9 cellular contexts compared by ENCODE assay signal in the genomic region with DNA sequence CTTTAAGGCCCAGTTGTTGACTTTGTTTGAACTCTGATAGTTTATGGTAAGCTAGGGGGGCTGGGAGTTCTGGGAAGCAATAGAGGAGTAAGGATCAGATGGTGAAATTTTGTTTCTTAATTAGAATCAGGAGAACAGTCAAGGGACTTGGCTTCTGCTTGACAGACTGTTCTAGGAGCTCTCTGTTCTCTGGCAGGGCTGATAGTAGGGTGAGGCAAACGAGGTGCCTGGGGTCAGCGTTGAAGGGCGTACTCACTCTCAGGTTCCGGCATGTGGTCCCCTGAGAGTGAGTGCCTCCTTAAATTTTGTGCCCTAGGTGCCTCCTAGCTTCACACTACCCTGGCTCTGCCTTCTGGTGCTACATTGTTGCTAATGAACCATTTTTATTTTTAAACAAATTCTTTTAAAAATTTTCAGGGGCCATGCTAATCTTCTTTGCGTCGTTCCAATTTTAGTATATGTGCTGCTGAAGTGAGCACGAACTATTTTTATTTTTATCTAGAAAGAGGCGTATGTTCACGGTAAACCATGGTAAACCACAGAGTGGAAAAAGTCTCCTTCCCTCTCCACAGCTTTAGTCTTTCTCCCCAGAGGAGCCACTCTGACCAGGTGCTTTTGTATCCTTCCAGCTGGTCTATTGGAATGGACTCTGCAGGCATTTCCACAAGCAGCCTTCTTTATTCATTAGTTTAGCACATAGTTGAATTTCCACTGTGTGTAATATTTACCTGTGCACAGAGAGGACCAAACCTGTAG. TPM values are rescaled to one million over a fixed set of nuclear protein-coding genes. Genes with fewer than 3 reads are reported as not detected.
DNase-seq lines count a peak whose midpoint lies in the region; ATAC-seq and TF ChIP-seq lines count a peak whose summit lies in the region.
"Had no signal": no experiment of that assay in that cellular context is flagged by ENCODE, and none has a peak within 500 bp of the region (broad histone marks: within the 10 kb centered on the region; RNA-seq: fewer than 3 reads in every experiment).

No MANE protein-coding gene starts in this region.

- no peaks in the 10 kb centered on the region for H3K27me3 ChIP-seq in ascending aorta
- H3K27me3 ChIP-seq: uterus had no signal

- TF ChIP-seq CTCF in GM13977 (IDR thresholded peaks at IDR 0.05; ENCODE audit: extremely low read depth, insufficient read depth, missing control alignments) (no peak), ascending aorta (IDR thresholded peaks at IDR 0.05) (no peak), osteocyte (IDR thresholded peaks at IDR 0.05) (no peak)

- peak; percentile 52 for ATAC-seq in HG02884 (IDR thresholded peaks at IDR 0.05; ENCODE audit: unreplicated experiment)

- peaks cover 45% of the 10 kb centered on the region for H3K36me3 Mint-ChIP-seq in osteocyte (ENCODE audit: unreplicated experiment)

- H3K27ac Mint-ChIP-seq in osteocyte (ENCODE audit: unreplicated experiment), result peak overlapping the region; percentile 15

- no peaks in the 10 kb centered on the region for H3K9me3 ChIP-seq in ascending aorta
- H3K9me3 ChIP-seq: uterus had no signal

- no peak overlapping the region for H3K4me3 Mint-ChIP-seq in osteocyte (ENCODE audit: unreplicated experiment)

- H3K27ac ChIP-seq in ascending aorta, result peak overlapping the region; percentile 1 to 9

- DNase-seq in GM13977 (ENCODE audit: low spot score) (peak; percentile 54), ascending aorta (ENCODE audit: low spot score in 2 of 2) (no peak), osteocyte (ENCODE audit: extremely low spot score, unreplicated experiment) (no peak), SW480 (ENCODE audit: low spot score) (no peak), DMS 273 treated with DMSO at 0.1 percent for 48 hours (lab: John Stamatoyannopoulos, UW) (no peak), NCI-H1417 (lab: John Stamatoyannopoulos, UW) (no peak)
- DNase-seq in stimulated activated CD4-positive, alpha-beta T cell treated with anti-CD3 and anti-CD28 coated beads, Interleukin-15, amount 100 ng/mL, for 24 hours, result no peak
- DNase-seq: uterus had no signal

- H3K27me3 Mint-ChIP-seq in osteocyte (ENCODE audit: unreplicated experiment), result no peaks in the 10 kb centered on the region

- H3K4me1 ChIP-seq in ascending aorta, result peaks cover 16 to 27% of the 10 kb centered on the region in 2 donors
- H3K4me1 ChIP-seq: uterus had no signal

- in situ Hi-C loops in GM13977 (cut with MboI; ENCODE audit: low pct_unique_long_range_greater_than_20kb, low sequenced_read_pairs, unreplicated experiment), result no loop called here

- H3K9me3 Mint-ChIP-seq in osteocyte (ENCODE audit: unreplicated experiment), result no peaks in the 10 kb centered on the region

- H3K4me1 Mint-ChIP-seq in osteocyte (ENCODE audit: unreplicated experiment), result peaks cover 20% of the 10 kb centered on the region

- intact Hi-C loops in ascending aorta (cut with DNase I), result no loop called here

- H3K4me3 ChIP-seq in ascending aorta, result no peak overlapping the region
- H3K4me3 ChIP-seq: uterus had no signal

- peaks cover 17 to 28% of the 10 kb centered on the region in 2 donors for H3K36me3 ChIP-seq in ascending aorta
- H3K36me3 ChIP-seq: uterus had no signal

RNA-seq across cellular contexts. Expression of a gene that starts 19.7 kb away (rescaled TPM):
- total RNA-seq in ascending aorta (27.7 TPM), osteocyte (50.7 and 52.9 TPM in 2 replicates)

RNA-seq across cellular contexts. Expression of a gene that starts 26.7 kb away (rescaled TPM):
- 14.4 TPM for total RNA-seq in ascending aorta
- 14.2 and 18.4 TPM in 2 replicates for total RNA-seq in osteocyte

RNA-seq across cellular contexts. Expression of a gene that starts 26.8 kb away (rescaled TPM):
- total RNA-seq in ascending aorta (25.1 TPM), osteocyte (38.4 and 43.5 TPM in 2 replicates)

RNA-seq across cellular contexts. Expression of a gene that starts 38.8 kb away (rescaled TPM):
- total RNA-seq in ascending aorta (21.9 TPM), osteocyte (25.9 and 27.9 TPM in 2 replicates)

RNA-seq across cellular contexts. Expression of a gene that starts 48.1 kb away (rescaled TPM):
- total RNA-seq in ascending aorta (not detected), osteocyte (0.16 and 0.24 TPM in 2 replicates)
